In genomic region chr17:7923290-7923628, GRCh38 we compare ENCODE assay signal across 8 cellular contexts. TPM values are rescaled to one million over a fixed set of nuclear protein-coding genes. Genes with fewer than 3 reads are reported as not detected.
DNase-seq lines count a peak whose midpoint lies in the region; ATAC-seq and TF ChIP-seq lines count a peak whose summit lies in the region.

No MANE protein-coding gene starts in this region.

- WGBS in heart right ventricle, 2 donors = 65 to 68% methylated on average over 13 of the region's 13 CpGs
- WGBS in sigmoid colon, 2 donors = 72 to 73% methylated on average over 13 of the region's 13 CpGs

- intact Hi-C loops in heart right ventricle (cut with DNase I) (no loop called here), sigmoid colon (cut with DNase I) (no loop called here)

- peak overlapping the region in 9 of 10 donors; percentile 41 to 88 (median 67) for H3K27ac ChIP-seq in heart right ventricle
- peak overlapping the region; percentile 61 to 67 (median 66) for H3K27ac ChIP-seq in sigmoid colon

- ATAC-seq in heart right ventricle (peak in 5 of 8 donors; percentile 19 to 39 (median 27)), HG03469 (IDR thresholded peaks at IDR 0.05; ENCODE audit: unreplicated experiment) (no peak)

- H3K36me3 Mint-ChIP-seq in activated CD4-positive, alpha-beta memory T cell treated with anti-CD3 and anti-CD28 coated beads, Interleukin-2, amount 10 ng/mL, durations not matched to agents 7 days and 5 days (ENCODE audit: low read depth) = peaks cover 3% of the 10 kb centered on the region

- H3K36me3 ChIP-seq in heart right ventricle = no peaks in the 10 kb centered on the region
- no peaks in the 10 kb centered on the region for H3K36me3 ChIP-seq in sigmoid colon

- no peaks in the 10 kb centered on the region for H3K9me3 ChIP-seq in heart right ventricle
- no peaks in the 10 kb centered on the region for H3K9me3 ChIP-seq in sigmoid colon

- no peak for TF ChIP-seq EP300 in sigmoid colon (IDR thresholded peaks at IDR 0.05)

- H3K4me1 ChIP-seq in heart right ventricle (peaks cover 0 to 15% (median 12%) of the 10 kb centered on the region in 9 donors), sigmoid colon (peaks cover 0 to 14% (median 8%) of the 10 kb centered on the region in 4 donors)

- no peak for TF ChIP-seq POLR2A in sigmoid colon (IDR thresholded peaks at IDR 0.05)

- no peak overlapping the region for H3K27ac Mint-ChIP-seq in activated CD4-positive, alpha-beta memory T cell treated with anti-CD3 and anti-CD28 coated beads, Interleukin-2, amount 10 ng/mL, durations not matched to agents 7 days and 5 days

- H3K27me3 Mint-ChIP-seq in activated CD4-positive, alpha-beta memory T cell treated with anti-CD3 and anti-CD28 coated beads, Interleukin-2, amount 10 ng/mL, durations not matched to agents 7 days and 5 days = no peaks in the 10 kb centered on the region

- H3K9me3 Mint-ChIP-seq in activated CD4-positive, alpha-beta memory T cell treated with anti-CD3 and anti-CD28 coated beads, Interleukin-2, amount 10 ng/mL, durations not matched to agents 7 days and 5 days = no peaks in the 10 kb centered on the region

- H3K4me1 Mint-ChIP-seq in activated CD4-positive, alpha-beta memory T cell treated with anti-CD3 and anti-CD28 coated beads, Interleukin-2, amount 10 ng/mL, durations not matched to agents 7 days and 5 days = peaks cover 19% of the 10 kb centered on the region

- H3K4me3 ChIP-seq in GM08714 (ENCODE audit: low read length) (peak overlapping the region; percentile 29; the same call in 1 of the 2 replicates), heart right ventricle (peak overlapping the region; percentile 37 to 61 (median 53)), sigmoid colon (peak overlapping the region; percentile 25 to 52 (median 48))

- H3K27me3 ChIP-seq in heart right ventricle (no peaks in the 10 kb centered on the region), sigmoid colon (no peaks in the 10 kb centered on the region)

- peak overlapping the region; percentile 65 for H3K4me3 Mint-ChIP-seq in activated CD4-positive, alpha-beta memory T cell treated with anti-CD3 and anti-CD28 coated beads, Interleukin-2, amount 10 ng/mL, durations not matched to agents 7 days and 5 days

- DNase-seq in activated CD4-positive, alpha-beta memory T cell treated with anti-CD3 and anti-CD28 coated beads, Interleukin-2, amount 10 ng/mL, durations not matched to agents 7 days and 5 days = no peak
- DNase-seq in heart right ventricle = no peak
- DNase-seq in sigmoid colon = no peak
- no peak for DNase-seq in MV-4-11 (lab: John Stamatoyannopoulos, UW)
- DNase-seq in H4 (ENCODE audit: low spot score) = no peak
- no peak for DNase-seq in NCI-H526 (lab: John Stamatoyannopoulos, UW)

- no peak for TF ChIP-seq CTCF in heart right ventricle (IDR thresholded peaks at IDR 0.05)
- TF ChIP-seq CTCF in sigmoid colon (IDR thresholded peaks at IDR 0.05) = no peak

- CTCF ChIA-PET in activated CD4-positive, alpha-beta memory T cell treated with anti-CD3 and anti-CD28 coated beads, Interleukin-2, amount 10 ng/mL, durations not matched to agents 7 days and 5 days (lab: Charles Lee) = interaction anchor here (0.6 to 0.7 kb wide), 2 partner anchors 66 to 67 kb away, joined by 3 to 4 read pairs; no protein-coding TSS in a partner anchor

- POLR2A ChIA-PET in activated CD4-positive, alpha-beta memory T cell treated with anti-CD3 and anti-CD28 coated beads, Interleukin-2, amount 10 ng/mL, durations not matched to agents 7 days and 5 days (lab: Charles Lee) = interaction anchor here (1.1 to 10.4 kb wide), 2 partner anchors 8 to 66 kb away, joined by 3 to 144 read pairs; partner anchors contain the start of genes CNTROB, KCNAB3 and TRAPPC1

RNA-seq across cellular contexts. Expression of gene KCNAB3, which starts 6.4 kb away (rescaled TPM):
- 1 to 10 TPM; 7.7 to 8.4 TPM for total RNA-seq in activated CD4-positive, alpha-beta memory T cell treated with anti-CD3 and anti-CD28 coated beads, Interleukin-2, amount 10 ng/mL, durations not matched to agents 7 days and 5 days
- under 1 TPM; 0.11 to 0.72 (median 0.31) TPM for total RNA-seq in heart right ventricle
- polyA plus RNA-seq in heart right ventricle = 1 to 10 TPM in 1 of 2 donors, under 1 TPM in 1; 0.49 to 1.5 TPM
- 1 to 10 TPM in 1 of 4 donors, under 1 TPM in 2, not detected in 1; 0.54 to 2.1 (median 0.66) TPM for total RNA-seq in sigmoid colon
- 1 to 10 TPM in 1 of 3 donors, under 1 TPM in 2; 0.60 to 5.5 (median 0.69) TPM for polyA plus RNA-seq in sigmoid colon
- 0.21 TPM in 1 of 2 replicates, not detected in the other for total RNA-seq in H4 (2014; rRNA removed; shearing (Covaris generic))

RNA-seq across cellular contexts. Expression of gene RNF227, which starts 7.2 kb away (rescaled TPM):
- total RNA-seq in activated CD4-positive, alpha-beta memory T cell treated with anti-CD3 and anti-CD28 coated beads, Interleukin-2, amount 10 ng/mL, durations not matched to agents 7 days and 5 days = 1 to 10 TPM; 3.6 to 3.7 TPM
- total RNA-seq in heart right ventricle = 1 to 10 TPM in 2 of 10 donors, under 1 TPM in 8; 0.15 to 1.6 (median 0.90) TPM
- 1 to 10 TPM; 1.5 to 1.9 TPM for polyA plus RNA-seq in heart right ventricle
- 1 to 10 TPM; 3.2 to 4.5 (median 4.2) TPM for total RNA-seq in sigmoid colon
- 1 to 10 TPM in 2 of 3 donors, under 1 TPM in 1; 0.69 to 3.6 (median 1.8) TPM for polyA plus RNA-seq in sigmoid colon
- 1.1 and 3.6 TPM in 2 replicates for total RNA-seq in H4 (2014; rRNA removed; shearing (Covaris generic))

RNA-seq across cellular contexts. Expression of gene TRAPPC1, which starts 8.5 kb away (rescaled TPM):
- 100 to 1,000 TPM; 238 to 244 TPM for total RNA-seq in activated CD4-positive, alpha-beta memory T cell treated with anti-CD3 and anti-CD28 coated beads, Interleukin-2, amount 10 ng/mL, durations not matched to agents 7 days and 5 days
- 100 to 1,000 TPM; 104 to 166 (median 121) TPM for total RNA-seq in heart right ventricle
- polyA plus RNA-seq in heart right ventricle = 100 to 1,000 TPM; 136 to 138 TPM
- total RNA-seq in sigmoid colon = 10 to 100 TPM; 33.5 to 66.5 (median 45.7) TPM
- polyA plus RNA-seq in sigmoid colon = 100 to 1,000 TPM; 123 to 170 (median 123) TPM
- total RNA-seq in H4 (2014; rRNA removed; shearing (Covaris generic)) = 22.8 and 33.4 TPM in 2 replicates

RNA-seq across cellular contexts. Expression of gene CNTROB, which starts 8.7 kb away (rescaled TPM):
- total RNA-seq in activated CD4-positive, alpha-beta memory T cell treated with anti-CD3 and anti-CD28 coated beads, Interleukin-2, amount 10 ng/mL, durations not matched to agents 7 days and 5 days = 10 to 100 TPM; 58.8 to 64.6 TPM
- 10 to 100 TPM in 7 of 10 donors, 1 to 10 TPM in 3; 7.8 to 14.4 (median 10.7) TPM for total RNA-seq in heart right ventricle
- polyA plus RNA-seq in heart right ventricle = 10 to 100 TPM; 11.1 to 19.8 TPM
- 10 to 100 TPM; 11.8 to 40.4 (median 30.0) TPM for total RNA-seq in sigmoid colon
- 10 to 100 TPM; 16.6 to 33.3 (median 16.8) TPM for polyA plus RNA-seq in sigmoid colon
- total RNA-seq in H4 (2014; rRNA removed; shearing (Covaris generic)) = 6.2 and 9.1 TPM in 2 replicates

RNA-seq across cellular contexts. Expression of gene CHD3, which starts 34.7 kb away (rescaled TPM):
- 100 to 1,000 TPM; 127 to 131 TPM for total RNA-seq in activated CD4-positive, alpha-beta memory T cell treated with anti-CD3 and anti-CD28 coated beads, Interleukin-2, amount 10 ng/mL, durations not matched to agents 7 days and 5 days
- 10 to 100 TPM in 5 of 10 donors, 1 to 10 TPM in 5; 8.2 to 22.0 (median 10.4) TPM for total RNA-seq in heart right ventricle
- 10 to 100 TPM; 13.7 to 29.0 TPM for polyA plus RNA-seq in heart right ventricle
- total RNA-seq in sigmoid colon = 100 to 1,000 TPM in 3 of 4 donors, 10 to 100 TPM in 1; 97.2 to 147 (median 117) TPM
- polyA plus RNA-seq in sigmoid colon = 10 to 100 TPM; 33.8 to 88.9 (median 47.4) TPM
- total RNA-seq in H4 (2014; rRNA removed; shearing (Covaris generic)) = 26.5 and 35.0 TPM in 2 replicates
